16 cellular contexts compared by ENCODE assay signal in the genomic region with DNA sequence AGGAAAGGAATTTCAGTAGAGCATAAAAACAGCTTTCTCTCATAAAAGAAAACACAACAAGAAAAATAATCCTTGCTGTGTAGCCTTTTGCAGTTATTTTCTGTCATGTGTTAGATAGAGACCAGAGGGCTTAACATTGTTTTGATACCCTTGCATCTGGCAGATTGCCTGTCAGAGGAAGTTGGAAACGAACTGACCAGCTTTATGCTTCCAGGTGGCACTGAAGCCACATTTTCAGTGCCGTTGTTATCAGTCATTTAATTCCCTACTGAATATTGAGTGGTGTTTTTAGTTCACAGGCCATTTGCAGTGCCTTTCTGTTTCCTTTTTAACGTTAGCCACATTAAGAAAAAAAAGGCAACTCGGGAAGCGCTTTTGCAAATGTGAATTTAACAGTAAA. TPM values are rescaled to one million over a fixed set of nuclear protein-coding genes. Genes with fewer than 3 reads are reported as not detected.
DNase-seq lines count a peak whose midpoint lies in the region; ATAC-seq and TF ChIP-seq lines count a peak whose summit lies in the region.
"Had no signal": no experiment of that assay in that cellular context is flagged by ENCODE, and none has a peak within 500 bp of the region (broad histone marks: within the 10 kb centered on the region; RNA-seq: fewer than 3 reads in every experiment).

No MANE protein-coding gene starts in this region.

- H3K9me3 Mint-ChIP-seq in activated naive CD4-positive, alpha-beta T cell treated with anti-CD3 and anti-CD28 coated beads, Interleukin-2, amount 10 ng/mL, durations not matched to agents 7 days and 5 days = no peaks in the 10 kb centered on the region
- no peaks in the 10 kb centered on the region for H3K9me3 Mint-ChIP-seq in CD4-positive, alpha-beta memory T cell
- peaks cover 0 to 6% (median 0%) of the 10 kb centered on the region in 11 donors for H3K9me3 Mint-ChIP-seq in naive thymus-derived CD4-positive, alpha-beta T cell
- H3K9me3 Mint-ChIP-seq: activated T-cell treated with anti-CD3 and anti-CD28 coated beads, Interleukin-2, amount 50 U/mL, for 72 hours had no signal

- no peaks in the 10 kb centered on the region for H3K27me3 ChIP-seq in heart left ventricle
- H3K27me3 ChIP-seq in adipocyte (replicated peaks; ENCODE audit: control insufficient read depth, insufficient read depth, low read length) = no peaks in the 10 kb centered on the region
- no peaks in the 10 kb centered on the region for H3K27me3 ChIP-seq in thoracic aorta (replicated peaks; ENCODE audit: insufficient read depth)
- H3K27me3 ChIP-seq in CD4-positive, alpha-beta memory T cell (ENCODE audit: insufficient read depth, low read length) = no peaks in the 10 kb centered on the region
- H3K27me3 ChIP-seq in naive thymus-derived CD4-positive, alpha-beta T cell (ENCODE audit: control insufficient read depth in 2 of 2, insufficient read depth in 2 of 2, low read length in 2 of 2) = no peaks in the 10 kb centered on the region
- H3K27me3 ChIP-seq: left lung, upper lobe of left lung had no signal

- TF ChIP-seq POLR2A in heart left ventricle (IDR thresholded peaks at IDR 0.05) = no peak

- DNase-seq in heart left ventricle = no peak
- no peak for DNase-seq in left ventricle myocardium superior
- DNase-seq in adipocyte (ENCODE audit: low read depth) = peak; percentile 12
- peak; percentile 12 for DNase-seq in medulla oblongata (ENCODE audit: extremely low spot score)
- no peak for DNase-seq in thoracic aorta (ENCODE audit: low spot score)
- DNase-seq in activated naive CD4-positive, alpha-beta T cell treated with anti-CD3 and anti-CD28 coated beads, Interleukin-2, amount 10 ng/mL, durations not matched to agents 7 days and 5 days = no peak
- no peak for DNase-seq in CD4-positive, alpha-beta memory T cell
- DNase-seq in naive thymus-derived CD4-positive, alpha-beta T cell = no peak
- DNase-seq: activated CD4-positive, CD25-positive, alpha-beta regulatory T cell treated with anti-CD3 and anti-CD28 coated beads, Interleukin-2, amount 50 U/mL, for 72 hours; activated T-cell treated with anti-CD3 and anti-CD28 coated beads, Interleukin-2, amount 50 U/mL, for 72 hours; central memory CD4-positive, alpha-beta T cell; DMS79 treated with DMSO at 0.1 percent for 48 hours; left lung; MM.1S; upper lobe of left lung had no signal

- no peaks in the 10 kb centered on the region for H3K9me3 ChIP-seq in heart left ventricle
- no peaks in the 10 kb centered on the region for H3K9me3 ChIP-seq in adipocyte (ENCODE audit: control insufficient read depth, low read length)
- H3K9me3 ChIP-seq in thoracic aorta = no peaks in the 10 kb centered on the region
- H3K9me3 ChIP-seq in CD4-positive, alpha-beta memory T cell (ENCODE audit: control insufficient read depth in 1 of 2, low read length in 2 of 2) = no peaks in the 10 kb centered on the region
- H3K9me3 ChIP-seq in naive thymus-derived CD4-positive, alpha-beta T cell (ENCODE audit: control insufficient read depth in 2 of 3, low read length in 3 of 3) = no peaks in the 10 kb centered on the region
- H3K9me3 ChIP-seq: left lung, upper lobe of left lung had no signal

- H3K4me1 Mint-ChIP-seq in activated naive CD4-positive, alpha-beta T cell treated with anti-CD3 and anti-CD28 coated beads, Interleukin-2, amount 10 ng/mL, durations not matched to agents 7 days and 5 days = no peaks in the 10 kb centered on the region
- H3K4me1 Mint-ChIP-seq in CD4-positive, alpha-beta memory T cell = peaks cover 0 to 2% (median under 1%) of the 10 kb centered on the region in 4 donors
- peaks cover 0 to 7% (median 0%) of the 10 kb centered on the region in 7 donors for H3K4me1 Mint-ChIP-seq in naive thymus-derived CD4-positive, alpha-beta T cell

- WGBS in heart left ventricle, 4 donors = 11 to 16% (median 12%) methylated on average over 5 of the region's 5 CpGs

- CTCF ChIA-PET in activated naive CD4-positive, alpha-beta T cell treated with anti-CD3 and anti-CD28 coated beads, Interleukin-2, amount 10 ng/mL, durations not matched to agents 7 days and 5 days (lab: Charles Lee) = interaction anchor here (0.7 to 0.8 kb wide), 2 partner anchors 9 to 278 kb away, joined by 3 read pairs; no protein-coding TSS in a partner anchor
- CTCF ChIA-PET in CD4-positive, alpha-beta memory T cell (lab: Charles Lee; ENCODE audit: partially characterized antibody) = no interaction called here
- CTCF ChIA-PET in naive thymus-derived CD4-positive, alpha-beta T cell (lab: Charles Lee) = interaction anchor here (0.7 to 1.1 kb wide), 2 partner anchors 55 to 128 kb away, joined by 3 read pairs; no protein-coding TSS in a partner anchor

- no peak for TF ChIP-seq CTCF in heart left ventricle (IDR thresholded peaks at IDR 0.05)
- no peak for TF ChIP-seq CTCF in thoracic aorta (IDR thresholded peaks at IDR 0.05)

- intact Hi-C loops in heart left ventricle (cut with DNase I) (no loop called here), left ventricle myocardium superior (cut with micrococcal nuclease) (no loop called here)
- intact Hi-C loops in CD4-positive, alpha-beta memory T cell (cut with micrococcal nuclease) = no loop called here
- intact Hi-C loops in naive thymus-derived CD4-positive, alpha-beta T cell (cut with micrococcal nuclease) = no loop called here

- H3K4me3 Mint-ChIP-seq in activated naive CD4-positive, alpha-beta T cell treated with anti-CD3 and anti-CD28 coated beads, Interleukin-2, amount 10 ng/mL, durations not matched to agents 7 days and 5 days = no peak overlapping the region
- no peak overlapping the region for H3K4me3 Mint-ChIP-seq in CD4-positive, alpha-beta memory T cell
- H3K4me3 Mint-ChIP-seq in naive thymus-derived CD4-positive, alpha-beta T cell = peak overlapping the region in 1 of 10 donors; percentile 42

- H3K27ac Mint-ChIP-seq in activated naive CD4-positive, alpha-beta T cell treated with anti-CD3 and anti-CD28 coated beads, Interleukin-2, amount 10 ng/mL, durations not matched to agents 7 days and 5 days = no peak overlapping the region
- no peak overlapping the region for H3K27ac Mint-ChIP-seq in CD4-positive, alpha-beta memory T cell
- H3K27ac Mint-ChIP-seq in naive thymus-derived CD4-positive, alpha-beta T cell = no peak overlapping the region
- H3K27ac Mint-ChIP-seq: activated T-cell treated with anti-CD3 and anti-CD28 coated beads, Interleukin-2, amount 50 U/mL, for 72 hours had no signal

- peaks cover 8% of the 10 kb centered on the region for H3K27me3 Mint-ChIP-seq in activated naive CD4-positive, alpha-beta T cell treated with anti-CD3 and anti-CD28 coated beads, Interleukin-2, amount 10 ng/mL, durations not matched to agents 7 days and 5 days
- peaks cover 9 to 10% of the 10 kb centered on the region in 2 donors for H3K27me3 Mint-ChIP-seq in CD4-positive, alpha-beta memory T cell
- H3K27me3 Mint-ChIP-seq in naive thymus-derived CD4-positive, alpha-beta T cell = peaks cover 7 to 18% (median 14%) of the 10 kb centered on the region in 5 donors

- no peaks in the 10 kb centered on the region for H3K36me3 Mint-ChIP-seq in activated naive CD4-positive, alpha-beta T cell treated with anti-CD3 and anti-CD28 coated beads, Interleukin-2, amount 10 ng/mL, durations not matched to agents 7 days and 5 days
- H3K36me3 Mint-ChIP-seq in CD4-positive, alpha-beta memory T cell = no peaks in the 10 kb centered on the region
- no peaks in the 10 kb centered on the region for H3K36me3 Mint-ChIP-seq in naive thymus-derived CD4-positive, alpha-beta T cell

- POLR2A ChIA-PET in CD4-positive, alpha-beta memory T cell (lab: Charles Lee; ENCODE audit: partially characterized antibody) = no interaction called here
- POLR2A ChIA-PET in naive thymus-derived CD4-positive, alpha-beta T cell (lab: Charles Lee) = interaction anchor here (0.6 kb wide), 1 partner anchor 17 kb away, joined by 4 read pairs; no protein-coding TSS in a partner anchor

- H3K4me1 ChIP-seq in heart left ventricle (peaks cover 0 to 23% (median 9%) of the 10 kb centered on the region in 12 donors), adipocyte (ENCODE audit: control insufficient read depth, insufficient read depth, low read length) (peaks cover 7% of the 10 kb centered on the region), thoracic aorta (ENCODE audit: control insufficient read depth in 1 of 2, low read depth in 2 of 2) (peaks cover 9 to 27% of the 10 kb centered on the region in 2 donors)
- H3K4me1 ChIP-seq in CD4-positive, alpha-beta memory T cell (ENCODE audit: insufficient read depth, low read length) = no peaks in the 10 kb centered on the region
- no peaks in the 10 kb centered on the region for H3K4me1 ChIP-seq in naive thymus-derived CD4-positive, alpha-beta T cell (ENCODE audit: control insufficient read depth in 2 of 2, insufficient read depth in 2 of 2, low read length in 2 of 2)
- H3K4me1 ChIP-seq: left lung had no signal

- H3K36me3 ChIP-seq in heart left ventricle = no peaks in the 10 kb centered on the region
- no peaks in the 10 kb centered on the region for H3K36me3 ChIP-seq in adipocyte (ENCODE audit: control insufficient read depth, insufficient read depth, low read length, severe bottlenecking)
- H3K36me3 ChIP-seq in thoracic aorta = no peaks in the 10 kb centered on the region
- no peaks in the 10 kb centered on the region for H3K36me3 ChIP-seq in CD4-positive, alpha-beta memory T cell (ENCODE audit: insufficient read depth, low read length)
- H3K36me3 ChIP-seq in naive thymus-derived CD4-positive, alpha-beta T cell (ENCODE audit: control insufficient read depth in 2 of 3, insufficient read depth in 3 of 3, low read length in 3 of 3) = no peaks in the 10 kb centered on the region
- H3K36me3 ChIP-seq: left lung, upper lobe of left lung had no signal

- no peak for ATAC-seq in heart left ventricle
- no peak for ATAC-seq in left ventricle myocardium superior
- ATAC-seq in thoracic aorta (ENCODE audit: insufficient number of reproducible peaks, low FRiP score, low read depth) = no peak
- ATAC-seq in naive thymus-derived CD4-positive, alpha-beta T cell = no peak
- ATAC-seq: left lung had no signal

- H3K27ac ChIP-seq in heart left ventricle (peak overlapping the region in 5 of 12 donors; percentile 5 to 53 (median 21)), thoracic aorta (no peak overlapping the region)
- no peak overlapping the region for H3K27ac ChIP-seq in CD4-positive, alpha-beta memory T cell (ENCODE audit: low read depth, low read length)
- no peak overlapping the region for H3K27ac ChIP-seq in naive thymus-derived CD4-positive, alpha-beta T cell (ENCODE audit: low read depth, low read length)
- H3K27ac ChIP-seq: left lung, upper lobe of left lung had no signal

- H3K9ac ChIP-seq in adipocyte (ENCODE audit: low read length) = no peak overlapping the region

- H3K4me3 ChIP-seq in heart left ventricle (peak overlapping the region in 7 of 12 donors; percentile 15 to 45 (median 27)), adipocyte (ENCODE audit: low read length) (peak overlapping the region; percentile 2), thoracic aorta (peak overlapping the region; percentile 58)
- H3K4me3 ChIP-seq in CD4-positive, alpha-beta memory T cell (ENCODE audit: low read length in 2 of 2) = no peak overlapping the region
- no peak overlapping the region for H3K4me3 ChIP-seq in naive thymus-derived CD4-positive, alpha-beta T cell (ENCODE audit: low read length)
- H3K4me3 ChIP-seq: left lung, upper lobe of left lung had no signal

RNA-seq across cellular contexts. Expression of gene RAG2, which starts 21.5 kb away (rescaled TPM):
- total RNA-seq in heart left ventricle (not detected), left ventricle myocardium superior (not detected), thoracic aorta (not detected)
- not detected for polyA plus RNA-seq in heart left ventricle
- not detected for total RNA-seq in CD4-positive, alpha-beta memory T cell
- not detected for polyA plus RNA-seq in CD4-positive, alpha-beta memory T cell
- not detected for total RNA-seq in naive thymus-derived CD4-positive, alpha-beta T cell
- not detected for polyA plus RNA-seq in naive thymus-derived CD4-positive, alpha-beta T cell
- total RNA-seq: activated T-cell treated with anti-CD3 and anti-CD28 coated beads, Interleukin-2, amount 50 U/mL, for 72 hours; left lung; upper lobe of left lung had no signal
- polyA plus RNA-seq: AG04450 had no signal

RNA-seq across cellular contexts. Expression of gene IFTAP, which starts 25.2 kb away (rescaled TPM):
- total RNA-seq in heart left ventricle (10 to 100 TPM; 30.9 to 49.6 (median 42.5) TPM), left ventricle myocardium superior (44.6 TPM), thoracic aorta (10 to 100 TPM; 18.3 to 41.0 TPM)
- 10 to 100 TPM; 40.1 to 89.0 TPM for polyA plus RNA-seq in heart left ventricle
- total RNA-seq in CD4-positive, alpha-beta memory T cell = 1 to 10 TPM in 1 of 2 experiments, under 1 TPM in 1; 0.94 to 1.9 TPM
- 1 to 10 TPM; 3.9 to 6.6 TPM for polyA plus RNA-seq in CD4-positive, alpha-beta memory T cell
- total RNA-seq in naive thymus-derived CD4-positive, alpha-beta T cell = 1 to 10 TPM in 4 of 5 experiments, not detected in 1; 1.1 to 4.7 (median 1.6) TPM
- 10 to 100 TPM; 13.1 to 14.1 TPM for polyA plus RNA-seq in naive thymus-derived CD4-positive, alpha-beta T cell

RNA-seq across cellular contexts. Expression of gene RAG1, which starts 51.7 kb away (rescaled TPM):
- total RNA-seq in heart left ventricle (1 to 10 TPM in 7 of 9 donors, under 1 TPM in 2; 0.44 to 2.6 (median 1.6) TPM), left ventricle myocardium superior (1.4 TPM), thoracic aorta (under 1 TPM; 0.28 to 0.54 TPM)
- polyA plus RNA-seq in heart left ventricle = under 1 TPM; 0.51 to 0.80 TPM
- total RNA-seq in CD4-positive, alpha-beta memory T cell = 1 to 10 TPM in 1 of 2 experiments, under 1 TPM in 1; 0.73 to 1.0 TPM
- polyA plus RNA-seq in CD4-positive, alpha-beta memory T cell = under 1 TPM in 1 of 2 donors, not detected in 1; 0.38 TPM
- total RNA-seq in naive thymus-derived CD4-positive, alpha-beta T cell = under 1 TPM; 0.15 to 0.65 (median 0.37) TPM
- not detected for polyA plus RNA-seq in naive thymus-derived CD4-positive, alpha-beta T cell

Comparison
In these comparisons a context has a peak if more than half of its experiments do, and no peak if none do; other contexts are left out.
1. DNase-seq: peak in adipocyte (single experiment) and medulla oblongata (single experiment); none in heart left ventricle (0 of 5), left ventricle myocardium superior (single experiment), thoracic aorta (single experiment), activated naive CD4-positive, alpha-beta T cell treated with anti-CD3 and anti-CD28 coated beads, Interleukin-2, amount 10 ng/mL, durations not matched to agents 7 days and 5 days (single experiment), CD4-positive, alpha-beta memory T cell (0 of 5) and naive thymus-derived CD4-positive, alpha-beta T cell (0 of 9).
2. H3K4me3 ChIP-seq: peak in heart left ventricle (7 of 12), adipocyte (single experiment) and thoracic aorta (single experiment); none in CD4-positive, alpha-beta memory T cell (0 of 2) and naive thymus-derived CD4-positive, alpha-beta T cell (single experiment).